In genomic region chr3:171283248-171284222, GRCh38 we compare ENCODE assay signal across 11 cellular contexts.
DNase-seq lines count a peak whose midpoint lies in the region; ATAC-seq, FAIRE-seq and TF ChIP-seq lines count a peak whose summit lies in the region.
"Had no signal": no experiment of that assay in that cellular context is flagged by ENCODE, and none has a peak within 500 bp of the region (broad histone marks: within the 10 kb centered on the region; RNA-seq: fewer than 3 reads in every experiment).

No MANE protein-coding gene starts in this region.

- ATAC-seq in GM12878 (peak; percentile 3), GM18909 (IDR thresholded peaks at IDR 0.05; ENCODE audit: poor library complexity, unreplicated experiment) (no peak)

- H3K27me3 ChIP-seq in GM12878 (replicated peaks in 1 of 2; ENCODE audit: control insufficient read depth in 2 of 2, insufficient read depth in 2 of 2, low read length in 1 of 2): no peaks in the 10 kb centered on the region
- H3K27me3 ChIP-seq in iPS-18a (ENCODE audit: control insufficient read depth, insufficient read depth, low read length): no peaks in the 10 kb centered on the region
- H3K27me3 ChIP-seq in subcutaneous abdominal adipose tissue (ENCODE audit: control insufficient read depth in 5 of 5, insufficient read depth in 4 of 5, low read length in 5 of 5): peaks cover 0 to 6% (median 0%) of the 10 kb centered on the region in 5 donors

- no peak overlapping the region for H3K4me3 ChIP-seq in HEK293 (ENCODE audit: low read depth, low read length)
- peak overlapping the region; percentile 36; the same call in 1 of the 2 replicates for H3K4me3 ChIP-seq in GM12878
- no peak overlapping the region for H3K4me3 ChIP-seq in iPS-18a (ENCODE audit: low read length)
- no peak overlapping the region for H3K4me3 ChIP-seq in subcutaneous abdominal adipose tissue (ENCODE audit: low read depth in 1 of 5, low read length in 5 of 5)

- H4K20me1 ChIP-seq in GM12878 (ENCODE audit: control insufficient read depth, insufficient read depth): no peaks in the 10 kb centered on the region

- BruUV-seq in GM12878 (replicated peaks; lab: Mats Ljungman, UMichigan): no TSS peak

- H3K79me2 ChIP-seq in GM12878 (ENCODE audit: control insufficient read depth, insufficient read depth, low read length): peaks cover 85% of the 10 kb centered on the region

- 0 out of 4 replicates have a peak, but pooled peaks of 1 of the 2 experiments have one; percentile 4 for TF ChIP-seq EP300 in GM12878 (IDR thresholded peaks at IDR 0.05; ENCODE audit: borderline replicate concordance in 1 of 2, control insufficient read depth in 1 of 2, low read depth in 2 of 2, low read length in 2 of 2)

- peak; percentile 71 for DNase-seq in GM12878 (ENCODE audit: low read depth, low spot score)
- DNase-seq in DMS79 (lab: John Stamatoyannopoulos, UW): no peak
- DNase-seq in NCI-H1105 treated with DMSO at 0.1 percent for 48 hours (lab: John Stamatoyannopoulos, UW): no peak
- no peak for DNase-seq in UCSD-AML1 (lab: John Stamatoyannopoulos, UW; ENCODE audit: unreplicated experiment)
- DNase-seq: activated CD4-positive, alpha-beta T cell treated with anti-CD3 and anti-CD28 coated beads, Interleukin-2, amount 50 U/mL, for 4 hours; Caco-2; SIG-M5 had no signal

- TF ChIP-seq CTCF in HEK293 (tag by site-specific recombination; IDR thresholded peaks at IDR 0.05): no peak
- TF ChIP-seq CTCF in GM12878 (IDR thresholded peaks at IDR 0.05 in 2 of 3, conservative IDR thresholded peaks at IDR 0.05 in 1 of 3; ENCODE audit: control insufficient read depth in 2 of 3, extremely low read depth in 1 of 3, insufficient read depth in 1 of 3, low read depth in 3 of 3, low read length in 3 of 3): no peak

- no peak for TF ChIP-seq RAD21 in GM12878 (IDR thresholded peaks at IDR 0.05; ENCODE audit: insufficient read depth, low read depth, low read length)

- no peak for FAIRE-seq in GM12878 (lab: Jason Lieb, UNC)

- H3K36me3 ChIP-seq in HEK293 (ENCODE audit: control insufficient read depth in 2 of 2, insufficient read depth in 1 of 2, low read length in 2 of 2): no peaks in the 10 kb centered on the region
- H3K36me3 ChIP-seq in GM12878 (ENCODE audit: control insufficient read depth in 2 of 2, insufficient read depth in 2 of 2, low read length in 1 of 2): no peaks in the 10 kb centered on the region
- no peaks in the 10 kb centered on the region for H3K36me3 ChIP-seq in iPS-18a (ENCODE audit: control insufficient read depth, low read depth, low read length)
- H3K36me3 ChIP-seq in subcutaneous abdominal adipose tissue (ENCODE audit: control insufficient read depth in 5 of 5, insufficient read depth in 5 of 5, low read length in 5 of 5): no peaks in the 10 kb centered on the region

- RAD21 ChIA-PET in GM12878 (lab: Charles Lee; ENCODE audit: unreplicated experiment): interaction anchor here (0.8 to 10.2 kb wide), 15 partner anchors 10 to 160 kb away, joined by 3 to 97 read pairs (median 5); no protein-coding TSS in a partner anchor

- no peak for TF ChIP-seq POLR2A in GM12878 (IDR thresholded peaks at IDR 0.05; ENCODE audit: low read depth, low read length)

- in situ Hi-C loops in GM12878 (cut with MboI): no loop called here

- CTCF ChIA-PET in HEK293 (lab: Yijun Ruan, JAX): interaction anchor here (0.6 to 1.1 kb wide), 3 partner anchors 111 to 177 kb away, joined by 3 to 5 read pairs (median 4); partner anchors contain the start of gene TNIK
- CTCF ChIA-PET in GM12878 (lab: Yijun Ruan, JAX): interaction anchor here (0.6 to 4.1 kb wide), 6 partner anchors 15 to 92 kb away, joined by 3 to 25 read pairs (median 4); no protein-coding TSS in a partner anchor

- H3K9ac ChIP-seq in GM12878 (ENCODE audit: control insufficient read depth, insufficient read depth, low read length) (peak overlapping the region; percentile 77), iPS-18a (ENCODE audit: low read length) (no peak overlapping the region), subcutaneous abdominal adipose tissue (ENCODE audit: low read length in 5 of 5) (no peak overlapping the region)

- H3K9me3 ChIP-seq in HEK293 (ENCODE audit: control insufficient read depth, insufficient read depth, low read depth, low read length): no peaks in the 10 kb centered on the region
- H3K9me3 ChIP-seq in GM12878 (replicated peaks; ENCODE audit: control insufficient read depth, insufficient read depth, low read length): peaks cover 2% of the 10 kb centered on the region; the same call in 2 of the 3 replicates
- no peaks in the 10 kb centered on the region for H3K9me3 ChIP-seq in iPS-18a (ENCODE audit: control insufficient read depth, low read depth, low read length)
- H3K9me3 ChIP-seq in subcutaneous abdominal adipose tissue (ENCODE audit: control insufficient read depth in 5 of 5, low read length in 5 of 5): no peaks in the 10 kb centered on the region
- H3K9me3 ChIP-seq: Caco-2 had no signal

- SMC1A ChIA-PET in GM12878 (lab: Charles Lee; ENCODE audit: uncharacterized antibody, unreplicated experiment): interaction anchor here (0.6 to 28.2 kb wide), 12 partner anchors 11 to 1015 kb away, joined by 3 to 657 read pairs (median 10); partner anchors contain the start of gene TNIK

- intact Hi-C loops in GM12878 (cut with micrococcal nuclease; ENCODE audit: unreplicated experiment): loop anchor here (1.0 to 10.0 kb wide), 6 partner anchors 28 to 281 kb away; partner anchors contain the start of gene TNIK

- POLR2A ChIA-PET in HEK293 (lab: Yijun Ruan, JAX): no interaction called here
- POLR2A ChIA-PET in GM12878 (lab: Charles Lee): interaction anchor here (1.0 to 5.7 kb wide), 6 partner anchors 11 to 64 kb away, joined by 3 to 27 read pairs (median 14); no protein-coding TSS in a partner anchor

- no peak overlapping the region for H3K27ac ChIP-seq in HEK293 (ENCODE audit: extremely low read depth, low read depth, low read length)
- peak overlapping the region; percentile 96 for H3K27ac ChIP-seq in GM12878 (ENCODE audit: control insufficient read depth, insufficient read depth)
- H3K27ac ChIP-seq in iPS-18a (ENCODE audit: low read length): peak overlapping the region; percentile 10
- H3K27ac ChIP-seq in subcutaneous abdominal adipose tissue (ENCODE audit: low read depth, low read length): peak overlapping the region; percentile 55

- H3K4me2 ChIP-seq in GM12878 (ENCODE audit: control insufficient read depth, insufficient read depth): peak overlapping the region; percentile 71

- H2AFZ ChIP-seq in GM12878 (ENCODE audit: control insufficient read depth, low read depth, low read length): peak overlapping the region; percentile 37; the same call in 1 of the 2 replicates

- H3K4me1 ChIP-seq in HEK293 (ENCODE audit: control insufficient read depth, insufficient read depth, low read length): no peaks in the 10 kb centered on the region
- H3K4me1 ChIP-seq in GM12878 (ENCODE audit: control insufficient read depth, insufficient read depth, low read length): peaks cover 63% of the 10 kb centered on the region
- H3K4me1 ChIP-seq in iPS-18a (ENCODE audit: control insufficient read depth, low read depth, low read length): peaks cover 16% of the 10 kb centered on the region
- peaks cover 2 to 29% (median 21%) of the 10 kb centered on the region in 5 donors for H3K4me1 ChIP-seq in subcutaneous abdominal adipose tissue (ENCODE audit: control insufficient read depth in 5 of 5, insufficient read depth in 5 of 5, low read length in 5 of 5)
- H3K4me1 ChIP-seq: Caco-2 had no signal

- 9% methylated on average over 9 of the region's 9 CpGs for WGBS in GM12878 (ENCODE audit: insufficient coverage, insufficient replicate concordance, low lambda C conversion rate, missing lambda C conversion rate)

TF ChIP-seq in HEK293, 187 proteins besides CTCF, POLR2A, EP300 and RAD21:
- TF ChIP-seq ZNF23 (tag by site-specific recombination; IDR thresholded peaks at IDR 0.05; ENCODE audit: borderline replicate concordance) (no peak), ZNF341 (tag by site-specific recombination; IDR thresholded peaks at IDR 0.05; ENCODE audit: low read depth) (0 out of 2 replicates have a peak, but pooled peaks have one; percentile 10), ZXDB (tag by site-specific recombination; IDR thresholded peaks at IDR 0.05) (no peak), ZNF707 (tag by site-specific recombination; IDR thresholded peaks at IDR 0.05) (no peak), ZFP3 (tag by site-specific recombination; IDR thresholded peaks at IDR 0.05; ENCODE audit: low read depth) (no peak), ZNF132 (tag by site-specific recombination; IDR thresholded peaks at IDR 0.05; ENCODE audit: borderline replicate concordance) (no peak)

TF ChIP-seq in GM12878, 131 proteins besides CTCF, POLR2A, EP300 and RAD21 (continues in another document):
- TF ChIP-seq DPF2 (IDR thresholded peaks at IDR 0.05) (0 out of 2 replicates have a peak, but pooled peaks have one; percentile 22), ASH2L (IDR thresholded peaks at IDR 0.05; ENCODE audit: borderline replicate concordance, low read depth) (no peak), RUNX3 (IDR thresholded peaks at IDR 0.05; ENCODE audit: low read length) (peak; percentile 37; the same call in 1 of the 2 replicates)
- TF ChIP-seq, protein P1, sequence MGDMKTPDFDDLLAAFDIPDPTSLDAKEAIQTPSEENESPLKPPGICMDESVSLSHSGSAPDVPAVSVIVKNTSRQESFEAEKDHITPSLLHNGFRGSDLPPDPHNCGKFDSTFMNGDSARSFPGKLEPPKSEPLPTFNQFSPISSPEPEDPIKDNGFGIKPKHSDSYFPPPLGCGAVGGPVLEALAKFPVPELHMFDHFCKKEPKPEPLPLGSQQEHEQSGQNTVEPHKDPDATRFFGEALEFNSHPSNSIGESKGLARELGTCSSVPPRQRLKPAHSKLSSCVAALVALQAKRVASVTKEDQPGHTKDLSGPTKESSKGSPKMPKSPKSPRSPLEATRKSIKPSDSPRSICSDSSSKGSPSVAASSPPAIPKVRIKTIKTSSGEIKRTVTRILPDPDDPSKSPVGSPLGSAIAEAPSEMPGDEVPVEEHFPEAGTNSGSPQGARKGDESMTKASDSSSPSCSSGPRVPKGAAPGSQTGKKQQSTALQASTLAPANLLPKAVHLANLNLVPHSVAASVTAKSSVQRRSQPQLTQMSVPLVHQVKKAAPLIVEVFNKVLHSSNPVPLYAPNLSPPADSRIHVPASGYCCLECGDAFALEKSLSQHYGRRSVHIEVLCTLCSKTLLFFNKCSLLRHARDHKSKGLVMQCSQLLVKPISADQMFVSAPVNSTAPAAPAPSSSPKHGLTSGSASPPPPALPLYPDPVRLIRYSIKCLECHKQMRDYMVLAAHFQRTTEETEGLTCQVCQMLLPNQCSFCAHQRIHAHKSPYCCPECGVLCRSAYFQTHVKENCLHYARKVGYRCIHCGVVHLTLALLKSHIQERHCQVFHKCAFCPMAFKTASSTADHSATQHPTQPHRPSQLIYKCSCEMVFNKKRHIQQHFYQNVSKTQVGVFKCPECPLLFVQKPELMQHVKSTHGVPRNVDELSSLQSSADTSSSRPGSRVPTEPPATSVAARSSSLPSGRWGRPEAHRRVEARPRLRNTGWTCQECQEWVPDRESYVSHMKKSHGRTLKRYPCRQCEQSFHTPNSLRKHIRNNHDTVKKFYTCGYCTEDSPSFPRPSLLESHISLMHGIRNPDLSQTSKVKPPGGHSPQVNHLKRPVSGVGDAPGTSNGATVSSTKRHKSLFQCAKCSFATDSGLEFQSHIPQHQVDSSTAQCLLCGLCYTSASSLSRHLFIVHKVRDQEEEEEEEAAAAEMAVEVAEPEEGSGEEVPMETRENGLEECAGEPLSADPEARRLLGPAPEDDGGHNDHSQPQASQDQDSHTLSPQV (IDR thresholded peaks at IDR 0.05): 0 out of 2 replicates have a peak, but pooled peaks have one; percentile 7

Comparison
In these comparisons a context has a peak if more than half of its experiments do, and no peak if none do; other contexts are left out.
1. Of the 9 proteins assayed by ChIP-seq in both HEK293 and GM12878: peak only in HEK293: none; only in GM12878: ATF2 and YY1; in both: none; in neither: 7.